9 cellular contexts compared by ENCODE assay signal in genomic region chr5:157290156-157290980, GRCh38. TPM values are rescaled to one million over a fixed set of nuclear protein-coding genes. Genes with fewer than 3 reads are reported as not detected.
A peak's percentile ranks its signal among the peaks of the same experiment; 100 is the strongest.
DNase-seq lines count a peak whose midpoint lies in the region; TF ChIP-seq lines count a peak whose summit lies in the region.
"Had no signal": no experiment of that assay in that cellular context is flagged by ENCODE, and none has a peak within 500 bp of the region (broad histone marks: within the 10 kb centered on the region; RNA-seq: fewer than 3 reads in every experiment).

No MANE protein-coding gene starts in this region.

- H3K36me3 Mint-ChIP-seq in activated CD4-positive, alpha-beta T cell treated with anti-CD3 and anti-CD28 coated beads, Interleukin-2, amount 10 ng/mL, durations not matched to agents 24 days and 14 days (ENCODE audit: low read depth): peaks cover 70% of the 10 kb centered on the region
- H3K36me3 Mint-ChIP-seq in nephron progenitor cell (ENCODE audit: low read depth): peaks cover 13% of the 10 kb centered on the region

- H3K9me3 Mint-ChIP-seq in activated CD4-positive, alpha-beta T cell treated with anti-CD3 and anti-CD28 coated beads, Interleukin-2, amount 10 ng/mL, durations not matched to agents 24 days and 14 days: no peaks in the 10 kb centered on the region
- no peaks in the 10 kb centered on the region for H3K9me3 Mint-ChIP-seq in nephron progenitor cell

- no peak overlapping the region for H3K4me3 ChIP-seq in MG63
- H3K4me3 ChIP-seq in effector memory CD4-positive, alpha-beta T cell (ENCODE audit: insufficient read depth, low read depth, low read length, poor library complexity, severe bottlenecking): no peak overlapping the region
- H3K4me3 ChIP-seq in parathyroid adenoma (ENCODE audit: low read depth, low read length): no peak overlapping the region
- H3K4me3 ChIP-seq in WERI-Rb-1 (ENCODE audit: low read depth, low read length): no peak overlapping the region

- no peaks in the 10 kb centered on the region for H3K36me3 ChIP-seq in MG63
- peaks cover 81% of the 10 kb centered on the region for H3K36me3 ChIP-seq in effector memory CD4-positive, alpha-beta T cell (ENCODE audit: control insufficient read depth, insufficient read depth, low read length)
- H3K36me3 ChIP-seq in parathyroid adenoma (ENCODE audit: control insufficient read depth, insufficient read depth, low read length): no peaks in the 10 kb centered on the region
- peaks cover 47% of the 10 kb centered on the region for H3K36me3 ChIP-seq in WERI-Rb-1

- no peak overlapping the region for H3K4me3 Mint-ChIP-seq in activated CD4-positive, alpha-beta T cell treated with anti-CD3 and anti-CD28 coated beads, Interleukin-2, amount 10 ng/mL, durations not matched to agents 24 days and 14 days
- no peak overlapping the region for H3K4me3 Mint-ChIP-seq in nephron progenitor cell

- H3K27me3 ChIP-seq in MG63 (no peaks in the 10 kb centered on the region), parathyroid adenoma (ENCODE audit: control insufficient read depth, insufficient read depth, low read length) (no peaks in the 10 kb centered on the region), WERI-Rb-1 (ENCODE audit: insufficient read depth, low read depth, severe bottlenecking) (no peaks in the 10 kb centered on the region)
- H3K27me3 ChIP-seq in effector memory CD4-positive, alpha-beta T cell (replicated peaks; ENCODE audit: control insufficient read depth, insufficient read depth, low read length, poor library complexity, severe bottlenecking): no peaks in the 10 kb centered on the region

- H3K4me1 Mint-ChIP-seq in activated CD4-positive, alpha-beta T cell treated with anti-CD3 and anti-CD28 coated beads, Interleukin-2, amount 10 ng/mL, durations not matched to agents 24 days and 14 days: peaks cover 57% of the 10 kb centered on the region
- peaks cover 5% of the 10 kb centered on the region for H3K4me1 Mint-ChIP-seq in nephron progenitor cell

- peak overlapping the region; percentile 87 for H3K27ac Mint-ChIP-seq in activated CD4-positive, alpha-beta T cell treated with anti-CD3 and anti-CD28 coated beads, Interleukin-2, amount 10 ng/mL, durations not matched to agents 24 days and 14 days
- H3K27ac Mint-ChIP-seq in nephron progenitor cell: no peak overlapping the region

- H3K27ac ChIP-seq in effector memory CD4-positive, alpha-beta T cell (ENCODE audit: insufficient read depth, low read length, poor library complexity, severe bottlenecking): peak overlapping the region; percentile 4
- H3K27ac ChIP-seq in parathyroid adenoma (peak overlapping the region; percentile 82), WERI-Rb-1 (no peak overlapping the region)

- no peaks in the 10 kb centered on the region for H3K27me3 Mint-ChIP-seq in activated CD4-positive, alpha-beta T cell treated with anti-CD3 and anti-CD28 coated beads, Interleukin-2, amount 10 ng/mL, durations not matched to agents 24 days and 14 days
- no peaks in the 10 kb centered on the region for H3K27me3 Mint-ChIP-seq in nephron progenitor cell (ENCODE audit: low read depth, poor library complexity)

- H2AFZ ChIP-seq in parathyroid adenoma: no peak overlapping the region

- no peak overlapping the region for H3K4me2 ChIP-seq in parathyroid adenoma (ENCODE audit: low read length)

- TF ChIP-seq CTCF in parathyroid adenoma (IDR thresholded peaks at IDR 0.05) (no peak), WERI-Rb-1 (IDR thresholded peaks at IDR 0.05; ENCODE audit: low read depth, low read length) (no peak), nephron progenitor cell (IDR thresholded peaks at IDR 0.05) (no peak)

- H3K9me3 ChIP-seq in MG63 (no peaks in the 10 kb centered on the region), parathyroid adenoma (ENCODE audit: control insufficient read depth, low read length) (no peaks in the 10 kb centered on the region), WERI-Rb-1 (ENCODE audit: severe bottlenecking) (no peaks in the 10 kb centered on the region)
- H3K9me3 ChIP-seq in effector memory CD4-positive, alpha-beta T cell (ENCODE audit: control insufficient read depth, low read length): no peaks in the 10 kb centered on the region

- H3K4me1 ChIP-seq in effector memory CD4-positive, alpha-beta T cell (ENCODE audit: control insufficient read depth, insufficient read depth, low read length, poor library complexity, severe bottlenecking): peaks cover 19% of the 10 kb centered on the region
- H3K4me1 ChIP-seq in parathyroid adenoma: peaks cover 27% of the 10 kb centered on the region

- H3K9ac ChIP-seq in parathyroid adenoma: no peak overlapping the region

- no peak for DNase-seq in activated CD4-positive, alpha-beta T cell treated with anti-CD3 and anti-CD28 coated beads, Interleukin-2, amount 10 ng/mL, durations not matched to agents 24 days and 14 days
- no peak for DNase-seq in activated CD4-positive, alpha-beta T cell treated with anti-CD3 and anti-CD28 coated beads for 48 hours
- DNase-seq in MG63 (peak; percentile 42), SHP77 treated with DMSO at 0.1 percent for 48 hours (lab: John Stamatoyannopoulos, UW) (no peak), WERI-Rb-1 (no peak), nephron progenitor cell (no peak)
- no peak for DNase-seq in effector memory CD4-positive, alpha-beta T cell
- DNase-seq: NCI-H2081 treated with DMSO at 0.1 percent for 48 hours had no signal

- H3K79me2 ChIP-seq in parathyroid adenoma: no peaks in the 10 kb centered on the region

- intact Hi-C loops in activated CD4-positive, alpha-beta T cell treated with anti-CD3 and anti-CD28 coated beads, Interleukin-2, amount 10 ng/mL, durations not matched to agents 24 days and 14 days (cut with micrococcal nuclease): loop anchor here (2.0 to 5.0 kb wide), 2 partner anchors 14 to 33 kb away; no protein-coding TSS in a partner anchor

RNA-seq across cellular contexts. Expression of gene CYFIP2, which starts 24.4 kb away (rescaled TPM):
- total RNA-seq in activated CD4-positive, alpha-beta T cell treated with anti-CD3 and anti-CD28 coated beads, Interleukin-2, amount 10 ng/mL, durations not matched to agents 24 days and 14 days: 180 and 193 TPM in 2 replicates
- 4.4 and 5.0 TPM in 2 replicates for total RNA-seq in MG63 (2014; rRNA removed; shearing (Covaris generic); ENCODE audit: low replicate concordance)

Comparison
In these comparisons a context has a peak if more than half of its experiments do, and no peak if none do; other contexts are left out.
1. RNA of gene CYFIP2, which starts 24.4 kb away (total RNA-seq): 180 to 193 TPM in activated CD4-positive, alpha-beta T cell treated with anti-CD3 and anti-CD28 coated beads, Interleukin-2, amount 10 ng/mL, durations not matched to agents 24 days and 14 days; 4.4 to 5.0 TPM in MG63; every median in the first group is over 10 times any median in the second.